23 cellular contexts compared by ENCODE assay signal in the genomic region with DNA sequence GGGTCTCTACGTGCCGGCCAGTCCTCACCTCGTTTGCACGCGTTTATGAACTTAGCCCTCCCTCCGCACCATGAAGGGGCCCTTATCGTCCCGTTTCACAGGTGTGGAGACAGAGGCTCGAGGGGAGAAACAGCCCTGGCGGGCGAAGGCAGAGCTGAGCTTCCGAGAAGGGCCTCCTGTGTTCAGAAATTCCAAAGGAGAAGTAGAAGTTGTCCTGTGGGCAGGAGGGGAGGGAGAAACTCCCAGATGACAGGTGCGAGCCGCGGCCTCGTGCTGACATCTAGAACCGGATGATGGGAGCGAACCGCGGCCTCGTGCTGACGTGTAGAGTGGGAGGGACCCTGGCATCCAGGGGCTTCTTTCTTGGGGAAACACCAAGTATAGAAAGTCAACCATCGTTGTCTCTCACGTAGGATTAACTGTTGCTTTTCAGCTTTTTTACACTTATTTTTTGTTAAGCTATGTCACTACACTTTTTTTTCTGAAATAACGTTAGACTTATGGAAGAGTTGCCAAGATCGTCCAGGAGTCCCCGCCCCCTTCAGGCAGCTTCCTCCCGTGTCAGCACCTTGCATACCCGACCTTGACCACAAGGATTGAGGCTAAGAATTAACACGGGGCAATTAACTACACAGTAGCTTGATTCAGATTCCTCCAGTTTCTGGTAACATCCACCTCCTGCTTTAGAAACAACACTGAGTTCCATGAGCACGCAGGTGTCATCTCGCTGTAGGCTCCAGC. TPM values are rescaled to one million over a fixed set of nuclear protein-coding genes. Genes with fewer than 3 reads are reported as not detected.
DNase-seq lines count a peak whose midpoint lies in the region; ATAC-seq and TF ChIP-seq lines count a peak whose summit lies in the region.
"Had no signal": no experiment of that assay in that cellular context is flagged by ENCODE, and none has a peak within 500 bp of the region (broad histone marks: within the 10 kb centered on the region; RNA-seq: fewer than 3 reads in every experiment).

No MANE protein-coding gene starts in this region.

- H3K27me3 ChIP-seq in H7 (ENCODE audit: control insufficient read depth, insufficient read depth, low read length) (no peaks in the 10 kb centered on the region), KMS-11 (ENCODE audit: insufficient read depth, low read depth) (no peaks in the 10 kb centered on the region), smooth muscle cell (ENCODE audit: low read depth) (no peaks in the 10 kb centered on the region)
- peaks cover 54% of the 10 kb centered on the region for H3K27me3 ChIP-seq in CD4-positive, alpha-beta T cell (ENCODE audit: control insufficient read depth, insufficient read depth, low read length)
- H3K27me3 ChIP-seq: colonic mucosa had no signal

- peaks cover 48% of the 10 kb centered on the region for H3K4me1 ChIP-seq in KMS-11 (ENCODE audit: low read depth, poor library complexity, severe bottlenecking)
- peaks cover 14% of the 10 kb centered on the region for H3K4me1 ChIP-seq in smooth muscle cell (ENCODE audit: low read depth)
- H3K4me1 ChIP-seq: colonic mucosa had no signal

- no peak for ATAC-seq in CD4-positive, alpha-beta T cell (ENCODE audit: poor library complexity)
- ATAC-seq in GM18502 (IDR thresholded peaks at IDR 0.05; ENCODE audit: poor library complexity, unreplicated experiment): no peak
- ATAC-seq: activated naive CD4-positive, alpha-beta T cell treated with anti-CD3 and anti-CD28 coated beads, Interleukin-2, amount 50 U/mL, for 72 hours; left ventricle myocardium superior; natural killer cell had no signal

- H3K27me3 Mint-ChIP-seq in activated T-helper 2 cell treated with anti-CD3 and anti-CD28 coated beads, Interferon-gamma antibody, Interleukin-2, Interleukin-4, amounts not matched to agents 10 μg/mL and 5 μg/mL and 100 μg/mL, durations not matched to agents 14 hours and 24 hours and 36 hours (ENCODE audit: low read depth): peaks cover 9% of the 10 kb centered on the region
- H3K27me3 Mint-ChIP-seq in CD4-positive, alpha-beta T cell: peaks cover 61% of the 10 kb centered on the region

- H3K9ac ChIP-seq in KMS-11 (peak overlapping the region; percentile 68; the same call in 1 of the 2 replicates), smooth muscle cell (ENCODE audit: low read depth) (no peak overlapping the region)

- H3K4me3 ChIP-seq in H7 (ENCODE audit: insufficient read depth, low read depth, low read length): no peak overlapping the region
- no peak overlapping the region for H3K4me3 ChIP-seq in KMS-11 (IDR thresholded peaks at IDR 0.05; ENCODE audit: insufficient read depth, low read depth, low read length)
- H3K4me3 ChIP-seq in smooth muscle cell: no peak overlapping the region
- H3K4me3 ChIP-seq: colonic mucosa, skin epidermis had no signal

- peak; percentile 67 for DNase-seq in H7
- DNase-seq in activated T-helper 2 cell treated with anti-CD3 and anti-CD28 coated beads, Interferon-gamma antibody, Interleukin-2, Interleukin-4, amounts not matched to agents 10 μg/mL and 5 μg/mL and 100 μg/mL, durations not matched to agents 14 hours and 24 hours and 36 hours (ENCODE audit: low spot score): no peak
- DNase-seq in smooth muscle cell (lab: John Stamatoyannopoulos, UW; ENCODE audit: unreplicated experiment): no peak
- no peak for DNase-seq in SKM-1 treated with dmso at 0.1 percent for 144 hours (lab: John Stamatoyannopoulos, UW; ENCODE audit: unreplicated experiment)
- no peak for DNase-seq in CD4-positive, alpha-beta T cell
- DNase-seq: activated CD4-positive, alpha-beta T cell treated with anti-CD3 and anti-CD28 coated beads, Interleukin-2, amount 50 U/mL, for 4 hours; colonic mucosa; DMS 273 treated with DMSO at 0.1 percent for 48 hours; effector CD8-positive, alpha-beta T cell; glutamatergic neuron; islet precursor cell; left ventricle myocardium superior; natural killer cell; NCI-H2081 treated with DMSO at 0.1 percent for 48 hours; NCI-H226; stimulated activated CD4-positive, alpha-beta T cell treated with anti-CD3 and anti-CD28 coated beads, Interleukin-1b, Interleukin-23, amount 100 ng/mL, for 48 hours; T-helper 9 cell had no signal

- peaks cover 21% of the 10 kb centered on the region for H3F3A ChIP-seq in smooth muscle cell (ENCODE audit: low read depth)

- intact Hi-C loops in activated T-helper 2 cell treated with anti-CD3 and anti-CD28 coated beads, Interferon-gamma antibody, Interleukin-2, Interleukin-4, amounts not matched to agents 10 μg/mL and 5 μg/mL and 100 μg/mL, durations not matched to agents 14 hours and 24 hours and 36 hours (cut with micrococcal nuclease): loop anchor here (2.0 kb wide), 1 partner anchor 45 kb away; no protein-coding TSS in a partner anchor
- intact Hi-C loops in CD4-positive, alpha-beta T cell (cut with DNase I, micrococcal nuclease): no loop called here

- CTCF ChIA-PET in CD4-positive, alpha-beta T cell (lab: Charles Lee): no interaction called here

- no peaks in the 10 kb centered on the region for H3K9me3 ChIP-seq in smooth muscle cell (replicated peaks; ENCODE audit: low read depth)
- H3K9me3 ChIP-seq in CD4-positive, alpha-beta T cell (ENCODE audit: control insufficient read depth, low read length): no peaks in the 10 kb centered on the region
- H3K9me3 ChIP-seq: colonic mucosa had no signal

- peaks cover 35% of the 10 kb centered on the region for H3K36me3 Mint-ChIP-seq in activated T-helper 2 cell treated with anti-CD3 and anti-CD28 coated beads, Interferon-gamma antibody, Interleukin-2, Interleukin-4, amounts not matched to agents 10 μg/mL and 5 μg/mL and 100 μg/mL, durations not matched to agents 14 hours and 24 hours and 36 hours (ENCODE audit: low read depth)
- H3K36me3 Mint-ChIP-seq in CD4-positive, alpha-beta T cell (ENCODE audit: low read depth): no peaks in the 10 kb centered on the region
- H3K36me3 Mint-ChIP-seq: natural killer cell, type B pancreatic cell had no signal

- H4K20me1 ChIP-seq in KMS-11 (ENCODE audit: insufficient read depth): no peaks in the 10 kb centered on the region
- no peaks in the 10 kb centered on the region for H4K20me1 ChIP-seq in smooth muscle cell (ENCODE audit: low read depth)

- H3K36me3 ChIP-seq in H7 (replicated peaks; ENCODE audit: control insufficient read depth, insufficient read depth, low read length): no peaks in the 10 kb centered on the region
- no peaks in the 10 kb centered on the region for H3K36me3 ChIP-seq in KMS-11 (ENCODE audit: insufficient read depth)
- no peaks in the 10 kb centered on the region for H3K36me3 ChIP-seq in smooth muscle cell (ENCODE audit: low read depth)
- H3K36me3 ChIP-seq: colonic mucosa had no signal

- TF ChIP-seq CTCF in KMS-11 (conservative IDR thresholded peaks at IDR 0.05; ENCODE audit: low read depth, low read length) (no peak), smooth muscle cell (IDR thresholded peaks at IDR 0.05; ENCODE audit: borderline replicate concordance, insufficient read depth, poor library complexity, severe bottlenecking) (no peak)
- no peak for TF ChIP-seq CTCF in CD4-positive, alpha-beta T cell (IDR thresholded peaks at IDR 0.05)

- H3K79me2 ChIP-seq in KMS-11 (ENCODE audit: insufficient read depth, low read depth): no peaks in the 10 kb centered on the region; the same call in 1 of the 2 replicates
- H3K79me2 ChIP-seq in smooth muscle cell (ENCODE audit: low read depth): no peaks in the 10 kb centered on the region

- H3K4me1 Mint-ChIP-seq in activated T-helper 2 cell treated with anti-CD3 and anti-CD28 coated beads, Interferon-gamma antibody, Interleukin-2, Interleukin-4, amounts not matched to agents 10 μg/mL and 5 μg/mL and 100 μg/mL, durations not matched to agents 14 hours and 24 hours and 36 hours (ENCODE audit: low read depth): peaks cover 60% of the 10 kb centered on the region
- H3K4me1 Mint-ChIP-seq in CD4-positive, alpha-beta T cell (ENCODE audit: low read depth): peaks cover 23% of the 10 kb centered on the region

- peaks cover 22% of the 10 kb centered on the region for H3K9me3 Mint-ChIP-seq in activated T-helper 2 cell treated with anti-CD3 and anti-CD28 coated beads, Interferon-gamma antibody, Interleukin-2, Interleukin-4, amounts not matched to agents 10 μg/mL and 5 μg/mL and 100 μg/mL, durations not matched to agents 14 hours and 24 hours and 36 hours
- H3K9me3 Mint-ChIP-seq in CD4-positive, alpha-beta T cell: no peaks in the 10 kb centered on the region
- H3K9me3 Mint-ChIP-seq: activated naive CD4-positive, alpha-beta T cell treated with anti-CD3 and anti-CD28 coated beads, Interleukin-2, amount 50 U/mL, for 72 hours; natural killer cell; type B pancreatic cell had no signal

- 89% methylated on average over 32 of the region's 32 CpGs for WGBS in smooth muscle cell (ENCODE audit: low lambda C conversion rate)

- H2AFZ ChIP-seq in KMS-11 (ENCODE audit: low read depth) (no peak overlapping the region), smooth muscle cell (ENCODE audit: low read depth) (no peak overlapping the region)

- POLR2A ChIA-PET in CD4-positive, alpha-beta T cell (lab: Charles Lee): no interaction called here

- H3K4me2 ChIP-seq in KMS-11 (peak overlapping the region; percentile 51), smooth muscle cell (peak overlapping the region; percentile 57)

- peak overlapping the region; percentile 97 for H3K27ac Mint-ChIP-seq in activated T-helper 2 cell treated with anti-CD3 and anti-CD28 coated beads, Interferon-gamma antibody, Interleukin-2, Interleukin-4, amounts not matched to agents 10 μg/mL and 5 μg/mL and 100 μg/mL, durations not matched to agents 14 hours and 24 hours and 36 hours
- no peak overlapping the region for H3K27ac Mint-ChIP-seq in CD4-positive, alpha-beta T cell
- H3K27ac Mint-ChIP-seq: type B pancreatic cell had no signal

- H3K4me3 Mint-ChIP-seq in activated T-helper 2 cell treated with anti-CD3 and anti-CD28 coated beads, Interferon-gamma antibody, Interleukin-2, Interleukin-4, amounts not matched to agents 10 μg/mL and 5 μg/mL and 100 μg/mL, durations not matched to agents 14 hours and 24 hours and 36 hours (ENCODE audit: low read depth): no peak overlapping the region
- H3K4me3 Mint-ChIP-seq in CD4-positive, alpha-beta T cell: no peak overlapping the region
- H3K4me3 Mint-ChIP-seq: natural killer cell, type B pancreatic cell had no signal

- H3K27ac ChIP-seq in KMS-11 (peak overlapping the region; percentile 91), smooth muscle cell (ENCODE audit: low read depth) (peak overlapping the region; percentile 90)
- H3K27ac ChIP-seq in CD4-positive, alpha-beta T cell (ENCODE audit: low read depth, low read length): no peak overlapping the region
- H3K27ac ChIP-seq: colonic mucosa had no signal

RNA-seq across cellular contexts. Expression of a gene that starts 42.8 kb away (rescaled TPM):
- 4.9 and 5.7 TPM in 2 replicates for total RNA-seq in H7 (2014; rRNA removed; shearing (Covaris generic))
- 14.4 TPM in 2 replicates for total RNA-seq in activated T-helper 2 cell treated with anti-CD3 and anti-CD28 coated beads, Interferon-gamma antibody, Interleukin-2, Interleukin-4, amounts not matched to agents 10 μg/mL and 5 μg/mL and 100 μg/mL, durations not matched to agents 14 hours and 24 hours and 36 hours
- 31.2 and 32.5 TPM in 2 replicates for total RNA-seq in smooth muscle cell
- polyA plus RNA-seq in smooth muscle cell: 105 and 122 TPM in 2 replicates
- total RNA-seq in CD4-positive, alpha-beta T cell: under 1 TPM; 0.17 to 0.30 TPM
- total RNA-seq: epithelial cell of proximal tubule, natural killer cell had no signal
